In genomic region chr4:115154826-115155225, GRCh38 we compare ENCODE assay signal across 13 cellular contexts. TPM values are rescaled to one million over a fixed set of nuclear protein-coding genes. Genes with fewer than 3 reads are reported as not detected.
A peak's percentile ranks its signal among the peaks of the same experiment; 100 is the strongest.
DNase-seq lines count a peak whose midpoint lies in the region; TF ChIP-seq lines count a peak whose summit lies in the region.
"Had no signal": no experiment of that assay in that cellular context is flagged by ENCODE, and none has a peak within 500 bp of the region (broad histone marks: within the 10 kb centered on the region; RNA-seq: fewer than 3 reads in every experiment).

No MANE protein-coding gene starts in this region.

- peak; percentile 54 for TF ChIP-seq RAD21 in neural cell (conservative IDR thresholded peaks at IDR 0.05)

- no peaks in the 10 kb centered on the region for H4K20me1 ChIP-seq in Loucy (ENCODE audit: insufficient read depth, low read length, poor library complexity, severe bottlenecking)
- no peaks in the 10 kb centered on the region for H4K20me1 ChIP-seq in neural cell (ENCODE audit: insufficient read depth)

- H3F3A ChIP-seq in Loucy (ENCODE audit: low read depth) = no peaks in the 10 kb centered on the region
- no peaks in the 10 kb centered on the region for H3F3A ChIP-seq in neural cell (ENCODE audit: insufficient read depth, low read length, poor library complexity, severe bottlenecking)

- H3K4me2 ChIP-seq in Loucy (ENCODE audit: low read depth, low read length, poor library complexity, severe bottlenecking) = no peak overlapping the region
- no peak overlapping the region for H3K4me2 ChIP-seq in neural cell (ENCODE audit: low read length)
- H3K4me2 ChIP-seq: A549 had no signal

- H2AFZ ChIP-seq in Loucy (ENCODE audit: low read length) (no peak overlapping the region), neural cell (ENCODE audit: low read depth, low read length) (no peak overlapping the region)

- H3K27ac ChIP-seq in brain microvascular endothelial cell = no peak overlapping the region
- H3K27ac ChIP-seq in neural cell (ENCODE audit: low read length) = no peak overlapping the region
- H3K27ac ChIP-seq: A549, coronary artery, heart right ventricle had no signal

- H3K4me3 ChIP-seq in Loucy (ENCODE audit: low read length, poor library complexity, severe bottlenecking) (no peak overlapping the region), brain microvascular endothelial cell (ENCODE audit: low read depth, low read length) (no peak overlapping the region), neural cell (ENCODE audit: low read length) (no peak overlapping the region)
- H3K4me3 ChIP-seq: A549, coronary artery, heart right ventricle had no signal

- in situ Hi-C loops in brain microvascular endothelial cell (cut with HindIII; ENCODE audit: low pct_ligation_motif_present, low sequenced_read_pairs) = no loop called here

- 0 out of 2 replicates have a peak, but pooled peaks have one; percentile 11 for TF ChIP-seq CTCF in Loucy (conservative IDR thresholded peaks at IDR 0.05; ENCODE audit: low read length)
- TF ChIP-seq CTCF in brain microvascular endothelial cell (IDR thresholded peaks at IDR 0.05; ENCODE audit: low read depth, low read length, missing control alignments) = peak; percentile 55
- peak; percentile 49 for TF ChIP-seq CTCF in neural cell (IDR thresholded peaks at IDR 0.05; ENCODE audit: poor library complexity, severe bottlenecking)

- H3K79me2 ChIP-seq in Loucy (ENCODE audit: insufficient read depth, low read length) (no peaks in the 10 kb centered on the region), neural cell (replicated peaks; ENCODE audit: insufficient read depth, low read length) (no peaks in the 10 kb centered on the region)

- no peaks in the 10 kb centered on the region for H3K4me1 ChIP-seq in Loucy (ENCODE audit: insufficient read depth, low read length, poor library complexity, severe bottlenecking)
- H3K4me1 ChIP-seq: A549, heart right ventricle had no signal

- no peaks in the 10 kb centered on the region for H3K9me3 ChIP-seq in Loucy (ENCODE audit: insufficient read depth, low read depth, low read length)
- H3K9me3 ChIP-seq in neural cell (ENCODE audit: low read length) = no peaks in the 10 kb centered on the region
- H3K9me3 ChIP-seq: A549 had no signal

- H3K36me3 ChIP-seq in Loucy (ENCODE audit: insufficient read depth, low read length) (no peaks in the 10 kb centered on the region), brain microvascular endothelial cell (replicated peaks) (no peaks in the 10 kb centered on the region), neural cell (ENCODE audit: insufficient read depth, low read length) (no peaks in the 10 kb centered on the region)
- H3K36me3 ChIP-seq: heart right ventricle had no signal

- no peak overlapping the region for H3K9ac ChIP-seq in Loucy (ENCODE audit: low read depth, low read length, poor library complexity, severe bottlenecking)
- H3K9ac ChIP-seq in neural cell (ENCODE audit: low read length) = no peak overlapping the region

- H3K27me3 ChIP-seq in Loucy (ENCODE audit: insufficient read depth, low read length, poor library complexity, severe bottlenecking) (no peaks in the 10 kb centered on the region), brain microvascular endothelial cell (replicated peaks) (no peaks in the 10 kb centered on the region), neural cell (ENCODE audit: insufficient read depth, low read depth, low read length) (no peaks in the 10 kb centered on the region)
- H3K27me3 ChIP-seq: heart right ventricle had no signal

- no peak for TF ChIP-seq EP300 in neural cell (conservative IDR thresholded peaks at IDR 0.05; ENCODE audit: poor library complexity, severe bottlenecking)

- DNase-seq in NCI-H1092 treated with DMSO at 0.1 percent for 48 hours (lab: John Stamatoyannopoulos, UW) (peak; percentile 47), NCI-H1092 (lab: John Stamatoyannopoulos, UW) (no peak), brain microvascular endothelial cell (no peak), SW 1271 (lab: John Stamatoyannopoulos, UW) (no peak)
- DNase-seq in effector CD8-positive, alpha-beta T cell (lab: John Stamatoyannopoulos, UW) = no peak
- DNase-seq in stimulated activated naive CD4-positive, alpha-beta T cell (lab: John Stamatoyannopoulos, UW) = no peak
- DNase-seq: heart right ventricle; NK-92 treated with Interleukin-12 subunit alpha and Interleukin-12 subunit beta, amount 100 ng/mL, for 24 hours; small intestine had no signal

- H3K9me2 ChIP-seq in Loucy (replicated peaks; ENCODE audit: low read depth, low read length) (no peaks in the 10 kb centered on the region), neural cell (ENCODE audit: insufficient read depth, low read length) (no peaks in the 10 kb centered on the region)

TF ChIP-seq in neural cell, 6 proteins besides CTCF, POLR2A, EP300 and RAD21:
- peak; percentile 38 for TF ChIP-seq SMC3 (conservative IDR thresholded peaks at IDR 0.05; ENCODE audit: poor library complexity)
- no peak for TF ChIP-seq POLR2AphosphoS5 (IDR thresholded peaks at IDR 0.05)
TF ChIP-seq in neural cell: peak in this region for 1.

RNA-seq across cellular contexts. Expression of gene NDST4, which starts 41.4 kb away (rescaled TPM):
- 1.3 and 2.3 TPM in 2 replicates for polyA plus RNA-seq in neural cell
- 12.4 and 14.1 TPM in 2 replicates for polyA minus RNA-seq in neural cell
- polyA plus RNA-seq: heart right ventricle, small intestine had no signal
